8 cellular contexts compared by ENCODE assay signal in genomic region chr12:12983420-12984035, GRCh38. TPM values are rescaled to one million over a fixed set of nuclear protein-coding genes. Genes with fewer than 3 reads are reported as not detected.
A peak's percentile ranks its signal among the peaks of the same experiment; 100 is the strongest.
DNase-seq lines count a peak whose midpoint lies in the region; ATAC-seq, FAIRE-seq and TF ChIP-seq lines count a peak whose summit lies in the region.

No MANE protein-coding gene starts in this region.

- TF ChIP-seq EP300 in HepG2 (IDR thresholded peaks at IDR 0.05; ENCODE audit: low read depth in 2 of 2, low read length in 2 of 2) (no peak), HepG2 (CRISPR knock-in tag; IDR thresholded peaks at IDR 0.05; ENCODE audit: borderline replicate concordance) (no peak)

- POLR2A ChIA-PET in HepG2 (lab: Yijun Ruan, JAX) = no interaction called here

- no peak overlapping the region for H3K27ac ChIP-seq in HepG2 (ENCODE audit: extremely low read length, insufficient read depth, low read length)

- no peaks in the 10 kb centered on the region for H3K79me2 ChIP-seq in HepG2 (ENCODE audit: insufficient read depth, low read length)

- 80% methylated on average over 9 of the region's 9 CpGs for WGBS in HepG2 (ENCODE audit: low lambda C conversion rate)

- H3K4me1 Mint-ChIP-seq in activated CD4-positive, alpha-beta T cell treated with anti-CD3 and anti-CD28 coated beads, Interleukin-2, amount 10 ng/mL, durations not matched to agents 24 days and 14 days = no peaks in the 10 kb centered on the region
- H3K4me1 Mint-ChIP-seq in chondrocyte (ENCODE audit: low read depth) = peaks cover 6% of the 10 kb centered on the region
- no peaks in the 10 kb centered on the region for H3K4me1 Mint-ChIP-seq in stimulated activated naive CD8-positive, alpha-beta T cell treated with anti-CD3 and anti-CD28 coated beads, Interleukin-15, amount 100 ng/mL, for 72 hours

- CTCF ChIA-PET in HepG2 (lab: Yijun Ruan, JAX; ENCODE audit: low intra/inter-chr PET ratio, low total read pairs) = interaction anchor here (0.9 to 3.0 kb wide), 4 partner anchors 65 to 147 kb away, joined by 3 to 31 read pairs (median 4); no protein-coding TSS in a partner anchor

- no peak overlapping the region for H3K9ac ChIP-seq in HepG2 (ENCODE audit: insufficient read depth, low read depth, low read length)

- H3K27me3 Mint-ChIP-seq in activated CD4-positive, alpha-beta T cell treated with anti-CD3 and anti-CD28 coated beads, Interleukin-2, amount 10 ng/mL, durations not matched to agents 24 days and 14 days = no peaks in the 10 kb centered on the region
- no peaks in the 10 kb centered on the region for H3K27me3 Mint-ChIP-seq in chondrocyte (ENCODE audit: low read depth)
- no peaks in the 10 kb centered on the region for H3K27me3 Mint-ChIP-seq in stimulated activated naive CD8-positive, alpha-beta T cell treated with anti-CD3 and anti-CD28 coated beads, Interleukin-15, amount 100 ng/mL, for 72 hours

- FAIRE-seq in HepG2 (lab: Jason Lieb, UNC) = peak; percentile 62

- no TSS peak for BruUV-seq in HepG2 (replicated peaks; lab: Mats Ljungman, UMichigan)

- H3K9me3 ChIP-seq in HepG2 (ENCODE audit: low read length) = no peaks in the 10 kb centered on the region

- 0 out of 2 replicates have a peak, but pooled peaks have one; percentile 15 for TF ChIP-seq RAD21 in HepG2 (CRISPR knock-in tag; IDR thresholded peaks at IDR 0.05)

- no peaks in the 10 kb centered on the region for H4K20me1 ChIP-seq in HepG2 (ENCODE audit: insufficient read depth, low read length)

- peak; percentile 87 for TF ChIP-seq CTCF in chondrocyte (IDR thresholded peaks at IDR 0.05)
- TF ChIP-seq CTCF in HepG2 (CRISPR knock-in tag; IDR thresholded peaks at IDR 0.05) = peak; percentile 62

- no peaks in the 10 kb centered on the region for H3K27me3 ChIP-seq in HepG2 (ENCODE audit: control insufficient read depth in 1 of 2, insufficient read depth in 2 of 2, low read length in 2 of 2)

- TF ChIP-seq POLR2A in HepG2 (IDR thresholded peaks at IDR 0.05; ENCODE audit: insufficient read depth in 1 of 2, low read depth in 2 of 2, low read length in 2 of 2) = no peak

- peak; percentile 78 for ATAC-seq in HepG2
- ATAC-seq in GM21390 (IDR thresholded peaks at IDR 0.05; ENCODE audit: unreplicated experiment) = no peak
- no peak for ATAC-seq in HG03280 (IDR thresholded peaks at IDR 0.05; ENCODE audit: unreplicated experiment)
- no peak for ATAC-seq in stimulated activated naive CD8-positive, alpha-beta T cell treated with anti-CD3 and anti-CD28 coated beads, Interleukin-15, amount 100 ng/mL, for 72 hours

- H3K4me1 ChIP-seq in HepG2 (ENCODE audit: insufficient read depth, low read length) = no peaks in the 10 kb centered on the region

- H3K4me2 ChIP-seq in HepG2 (ENCODE audit: low read depth, low read length) = no peak overlapping the region

- no peak overlapping the region for H3K4me3 ChIP-seq in HepG2 (replicated peaks in 1 of 3; ENCODE audit: insufficient read depth in 1 of 3, low read depth in 2 of 3, low read length in 3 of 3)

- H2AFZ ChIP-seq in HepG2 (ENCODE audit: low read length) = no peak overlapping the region

- no peak overlapping the region for H3K4me3 Mint-ChIP-seq in activated CD4-positive, alpha-beta T cell treated with anti-CD3 and anti-CD28 coated beads, Interleukin-2, amount 10 ng/mL, durations not matched to agents 24 days and 14 days
- no peak overlapping the region for H3K4me3 Mint-ChIP-seq in chondrocyte (ENCODE audit: unreplicated experiment)
- no peak overlapping the region for H3K4me3 Mint-ChIP-seq in stimulated activated naive CD8-positive, alpha-beta T cell treated with anti-CD3 and anti-CD28 coated beads, Interleukin-15, amount 100 ng/mL, for 72 hours

- in situ Hi-C loops in HepG2 (cut with HindIII; ENCODE audit: extremely low pct_ligation_motif_present, low pct_unique_long_range_greater_than_20kb) = loop anchor here (5.0 kb wide), 1 partner anchor 66 kb away; no protein-coding TSS in a partner anchor

- peak; percentile 68 for DNase-seq in activated CD4-positive, alpha-beta T cell treated with anti-CD3 and anti-CD28 coated beads, Interleukin-2, amount 10 ng/mL, durations not matched to agents 24 days and 14 days
- DNase-seq in activated CD4-positive, alpha-beta T cell treated with anti-CD3 and anti-CD28 coated beads, Interleukin-2, amount 50 U/mL, for 48 hours = no peak
- DNase-seq in NCI-H2227 treated with DMSO at 0.1 percent for 48 hours (lab: John Stamatoyannopoulos, UW) = peak; percentile 17
- no peak for DNase-seq in chondrocyte (ENCODE audit: low spot score)
- peak; percentile 30 for DNase-seq in HepG2 (ENCODE audit: low spot score)
- no peak for DNase-seq in stimulated activated naive CD8-positive, alpha-beta T cell treated with anti-CD3 and anti-CD28 coated beads, Interleukin-15, amount 100 ng/mL, for 72 hours

- peaks cover 17 to 73% of the 10 kb centered on the region in 2 experiments for H3K36me3 ChIP-seq in HepG2 (replicated peaks in 1 of 2; ENCODE audit: control insufficient read depth in 1 of 2, insufficient read depth in 2 of 2, low read length in 2 of 2)

- intact Hi-C loops in activated CD4-positive, alpha-beta T cell treated with anti-CD3 and anti-CD28 coated beads, Interleukin-2, amount 10 ng/mL, durations not matched to agents 24 days and 14 days (cut with micrococcal nuclease) = loop anchor here (1.0 kb wide), 1 partner anchor 67 kb away; no protein-coding TSS in a partner anchor
- intact Hi-C loops in HepG2 (cut with micrococcal nuclease; ENCODE audit: unreplicated experiment) = loop anchor here (1.0 to 5.0 kb wide), 2 partner anchors 67 to 196 kb away; partner anchors contain the start of gene APOLD1

- H3K27ac Mint-ChIP-seq in activated CD4-positive, alpha-beta T cell treated with anti-CD3 and anti-CD28 coated beads, Interleukin-2, amount 10 ng/mL, durations not matched to agents 24 days and 14 days = no peak overlapping the region
- H3K27ac Mint-ChIP-seq in chondrocyte (ENCODE audit: unreplicated experiment) = peak overlapping the region; percentile 32
- H3K27ac Mint-ChIP-seq in stimulated activated naive CD8-positive, alpha-beta T cell treated with anti-CD3 and anti-CD28 coated beads, Interleukin-15, amount 100 ng/mL, for 72 hours = no peak overlapping the region

- peaks cover 2% of the 10 kb centered on the region for H3K36me3 Mint-ChIP-seq in activated CD4-positive, alpha-beta T cell treated with anti-CD3 and anti-CD28 coated beads, Interleukin-2, amount 10 ng/mL, durations not matched to agents 24 days and 14 days (ENCODE audit: low read depth)
- peaks cover 12% of the 10 kb centered on the region for H3K36me3 Mint-ChIP-seq in chondrocyte (ENCODE audit: low read depth)

- H3K9me3 Mint-ChIP-seq in activated CD4-positive, alpha-beta T cell treated with anti-CD3 and anti-CD28 coated beads, Interleukin-2, amount 10 ng/mL, durations not matched to agents 24 days and 14 days = no peaks in the 10 kb centered on the region
- no peaks in the 10 kb centered on the region for H3K9me3 Mint-ChIP-seq in chondrocyte (ENCODE audit: low read depth)
- H3K9me3 Mint-ChIP-seq in stimulated activated naive CD8-positive, alpha-beta T cell treated with anti-CD3 and anti-CD28 coated beads, Interleukin-15, amount 100 ng/mL, for 72 hours = no peaks in the 10 kb centered on the region

RNA-seq across cellular contexts. Expression of gene HEBP1, which starts 16.5 kb away (rescaled TPM):
- total RNA-seq in activated CD4-positive, alpha-beta T cell treated with anti-CD3 and anti-CD28 coated beads, Interleukin-2, amount 10 ng/mL, durations not matched to agents 24 days and 14 days = 12.0 and 13.8 TPM in 2 replicates
- total RNA-seq in chondrocyte = 39.7 to 52.3 TPM (median 50.7 TPM) in 3 replicates
- total RNA-seq in HepG2 (2016; rRNA removed; fragmentation: Illumina TruSeq; extraction: Trizol) = 7.8 and 19.0 TPM in 2 replicates
- total RNA-seq in HepG2 (2016; cell fraction: cytosol; rRNA removed; fragmentation: Illumina TruSeq; extraction: Trizol; ENCODE audit: low read depth) = 2.1 and 2.4 TPM in 2 replicates
- total RNA-seq in HepG2 (2016; cell fraction: insoluble cytoplasmic fraction; rRNA removed; fragmentation: Illumina TruSeq; extraction: Trizol) = 6.6 and 16.8 TPM in 2 replicates
- 9.1 and 9.3 TPM in 2 replicates for total RNA-seq in HepG2 (2016; cell fraction: membrane; rRNA removed; fragmentation: Illumina TruSeq; extraction: Trizol)
- 10.8 and 15.9 TPM in 2 replicates for total RNA-seq in HepG2 (2016; cell fraction: nucleus; rRNA removed; fragmentation: Illumina TruSeq; extraction: Trizol)
- 9.4 and 11.0 TPM in 2 replicates for polyA plus RNA-seq in HepG2 (2011; rRNA removed)
- 10.9 and 12.3 TPM in 2 replicates for polyA plus RNA-seq in HepG2 (2011; cell fraction: cytosol; rRNA removed)
- 5.4 and 6.6 TPM in 2 replicates for polyA plus RNA-seq in HepG2 (2011; cell fraction: nucleus; rRNA removed)
- polyA plus RNA-seq in HepG2 (2012) = 27.4 and 34.8 TPM in 2 replicates
- 14.7 and 15.9 TPM in 2 replicates for polyA plus RNA-seq in HepG2 (2016; cell fraction: cytosol; fragmentation: Illumina TruSeq; extraction: Trizol; ENCODE audit: low read depth)
- polyA plus RNA-seq in HepG2 (2016; cell fraction: insoluble cytoplasmic fraction; fragmentation: Illumina TruSeq; extraction: Trizol; ENCODE audit: low read depth) = 48.5 and 53.2 TPM in 2 replicates
- 23.9 TPM in 2 replicates for polyA plus RNA-seq in HepG2 (2016; cell fraction: membrane; fragmentation: Illumina TruSeq; extraction: Trizol; ENCODE audit: low read depth)
- 33.3 and 37.3 TPM in 2 replicates for polyA plus RNA-seq in HepG2 (2016; cell fraction: nucleus; fragmentation: Illumina TruSeq; extraction: Trizol; ENCODE audit: insufficient read depth, low read depth)
- 10.4 and 24.7 TPM in 2 replicates for polyA minus RNA-seq in HepG2 (2011; rRNA and poly(A)+ RNA removed; ENCODE audit: low replicate concordance)
- 12.1 and 17.4 TPM in 2 replicates for polyA minus RNA-seq in HepG2 (2011; cell fraction: cytosol; rRNA and poly(A)+ RNA removed)
- 6.2 and 7.6 TPM in 2 replicates for polyA minus RNA-seq in HepG2 (2011; cell fraction: nucleus; rRNA and poly(A)+ RNA removed)

RNA-seq across cellular contexts. Expression of gene GPRC5D, which starts 31.6 kb away (rescaled TPM):
- not detected in 2 replicates for total RNA-seq in activated CD4-positive, alpha-beta T cell treated with anti-CD3 and anti-CD28 coated beads, Interleukin-2, amount 10 ng/mL, durations not matched to agents 24 days and 14 days
- total RNA-seq in chondrocyte (not detected in 3 replicates), HepG2 (2016; rRNA removed; fragmentation: Illumina TruSeq; extraction: Trizol) (not detected in 2 replicates)
- total RNA-seq in HepG2 (2016; cell fraction: cytosol; rRNA removed; fragmentation: Illumina TruSeq; extraction: Trizol; ENCODE audit: low read depth) = not detected in 2 replicates
- total RNA-seq in HepG2 (2016; cell fraction: insoluble cytoplasmic fraction; rRNA removed; fragmentation: Illumina TruSeq; extraction: Trizol) = not detected in 2 replicates
- total RNA-seq in HepG2 (2016; cell fraction: membrane; rRNA removed; fragmentation: Illumina TruSeq; extraction: Trizol) = not detected in 2 replicates
- total RNA-seq in HepG2 (2016; cell fraction: nucleus; rRNA removed; fragmentation: Illumina TruSeq; extraction: Trizol) = not detected in 2 replicates
- not detected in 2 replicates for polyA plus RNA-seq in HepG2 (2011; rRNA removed)
- 0.12 TPM in 1 of 2 replicates, not detected in the other for polyA plus RNA-seq in HepG2 (2011; cell fraction: cytosol; rRNA removed)
- not detected in 2 replicates for polyA plus RNA-seq in HepG2 (2011; cell fraction: nucleus; rRNA removed)
- 0.31 and 0.55 TPM in 2 replicates for polyA plus RNA-seq in HepG2 (2012)
- polyA plus RNA-seq in HepG2 (2016; cell fraction: cytosol; fragmentation: Illumina TruSeq; extraction: Trizol; ENCODE audit: low read depth) = not detected in 2 replicates
- polyA plus RNA-seq in HepG2 (2016; cell fraction: insoluble cytoplasmic fraction; fragmentation: Illumina TruSeq; extraction: Trizol; ENCODE audit: low read depth) = not detected in 2 replicates
- not detected in 2 replicates for polyA plus RNA-seq in HepG2 (2016; cell fraction: membrane; fragmentation: Illumina TruSeq; extraction: Trizol; ENCODE audit: low read depth)
- not detected in 2 replicates for polyA plus RNA-seq in HepG2 (2016; cell fraction: nucleus; fragmentation: Illumina TruSeq; extraction: Trizol; ENCODE audit: insufficient read depth, low read depth)
- not detected in 2 replicates for polyA minus RNA-seq in HepG2 (2011; rRNA and poly(A)+ RNA removed; ENCODE audit: low replicate concordance)
- not detected in 2 replicates for polyA minus RNA-seq in HepG2 (2011; cell fraction: cytosol; rRNA and poly(A)+ RNA removed)
- polyA minus RNA-seq in HepG2 (2011; cell fraction: nucleus; rRNA and poly(A)+ RNA removed) = not detected in 2 replicates

Comparison
In these comparisons a context has a peak if more than half of its experiments do, and no peak if none do; other contexts are left out.
1. DNase-seq: peak in activated CD4-positive, alpha-beta T cell treated with anti-CD3 and anti-CD28 coated beads, Interleukin-2, amount 10 ng/mL, durations not matched to agents 24 days and 14 days (single experiment), NCI-H2227 treated with DMSO at 0.1 percent for 48 hours (single experiment) and HepG2 (single experiment); none in activated CD4-positive, alpha-beta T cell treated with anti-CD3 and anti-CD28 coated beads, Interleukin-2, amount 50 U/mL, for 48 hours (0 of 2), chondrocyte (single experiment) and stimulated activated naive CD8-positive, alpha-beta T cell treated with anti-CD3 and anti-CD28 coated beads, Interleukin-15, amount 100 ng/mL, for 72 hours (0 of 2).